10 cellular contexts compared by ENCODE assay signal in the genomic region with DNA sequence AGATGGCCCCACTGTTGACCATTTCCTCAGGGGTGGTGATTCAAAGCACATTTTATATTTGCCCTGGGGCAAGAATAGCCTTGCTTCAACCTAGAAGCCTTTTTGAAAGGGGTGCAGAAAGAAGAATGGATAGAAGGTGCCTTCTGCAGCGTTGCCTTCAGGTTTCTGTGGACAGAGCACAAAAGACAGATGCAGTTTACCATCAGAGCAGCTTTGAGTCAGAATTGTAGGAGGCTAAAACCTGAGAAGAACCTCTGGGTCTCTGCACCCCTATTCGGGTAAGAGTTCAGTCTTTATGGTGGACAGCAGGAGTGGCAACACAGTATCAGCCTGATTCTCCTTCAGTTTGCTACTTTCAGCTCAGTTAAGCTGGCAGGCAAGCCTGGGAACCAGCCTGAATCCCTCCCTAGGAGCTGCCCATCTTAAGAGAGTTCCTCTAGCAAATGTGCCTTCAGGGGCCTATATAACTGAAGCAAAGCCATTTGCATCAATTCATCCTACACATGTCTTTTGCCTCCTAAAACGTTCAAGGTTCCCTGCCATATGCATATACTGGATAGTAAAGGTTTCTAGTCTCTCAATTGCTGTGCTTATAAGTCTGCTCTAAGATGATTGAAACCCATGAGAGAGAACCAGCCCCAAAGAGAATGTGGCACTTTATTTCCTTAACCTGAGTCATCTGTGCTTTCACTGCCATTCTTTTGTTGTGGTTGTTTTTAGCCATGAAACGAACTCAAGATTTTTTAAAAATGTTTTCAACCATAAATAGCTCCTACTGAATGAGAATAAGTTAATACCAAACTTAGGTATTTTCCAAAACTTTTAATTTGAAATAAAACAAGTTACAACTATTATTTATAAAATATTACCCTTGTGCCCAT.
DNase-seq lines count a peak whose midpoint lies in the region; ATAC-seq and TF ChIP-seq lines count a peak whose summit lies in the region.
"Had no signal": no experiment of that assay in that cellular context is flagged by ENCODE, and none has a peak within 500 bp of the region (broad histone marks: within the 10 kb centered on the region; RNA-seq: fewer than 3 reads in every experiment).

No MANE protein-coding gene starts in this region.

- CTCF ChIA-PET in activated naive CD4-positive, alpha-beta T cell treated with anti-CD3 and anti-CD28 coated beads for 36 hours (lab: Charles Lee) = interaction anchor here (0.6 to 1.3 kb wide), 2 partner anchors 36 to 68 kb away, joined by 4 to 5 read pairs; no protein-coding TSS in a partner anchor
- CTCF ChIA-PET in activated CD8-positive, alpha-beta T cell treated with anti-CD3 and anti-CD28 coated beads for 36 hours (lab: Charles Lee) = interaction anchor here (1.3 kb wide), 1 partner anchor 36 kb away, joined by 6 read pairs; no protein-coding TSS in a partner anchor

- POLR2A ChIA-PET in activated CD8-positive, alpha-beta T cell treated with anti-CD3 and anti-CD28 coated beads for 36 hours (lab: Charles Lee) = no interaction called here

- peak; percentile 10 for DNase-seq in activated naive CD4-positive, alpha-beta T cell treated with anti-CD3 and anti-CD28 coated beads for 36 hours
- no peak for DNase-seq in activated naive CD4-positive, alpha-beta T cell treated with Interleukin-2 at 50 U/mL for 16 hours
- no peak for DNase-seq in activated CD8-positive, alpha-beta T cell treated with anti-CD3 and anti-CD28 coated beads for 36 hours
- peak in 1 of 2 donors; percentile 8 for DNase-seq in stimulated activated naive CD8-positive, alpha-beta T cell treated with anti-CD3 and anti-CD28 coated beads, Interleukin-15, amount 100 ng/mL, for 72 hours
- DNase-seq in middle frontal gyrus (ENCODE audit: extremely low spot score, low spot score) (no peak), inferior parietal cortex (ENCODE audit: extremely low spot score) (no peak), NCI-H2029 (lab: John Stamatoyannopoulos, UW) (no peak)
- DNase-seq: WERI-Rb-1 had no signal

- no peak for TF ChIP-seq CTCF in activated CD8-positive, alpha-beta T cell treated with anti-CD3 and anti-CD28 coated beads for 36 hours (IDR thresholded peaks at IDR 0.05)

- H3K27me3 Mint-ChIP-seq in activated naive CD4-positive, alpha-beta T cell treated with anti-CD3 and anti-CD28 coated beads for 36 hours (ENCODE audit: low read depth) = no peaks in the 10 kb centered on the region
- H3K27me3 Mint-ChIP-seq in activated CD8-positive, alpha-beta T cell treated with anti-CD3 and anti-CD28 coated beads for 36 hours = no peaks in the 10 kb centered on the region
- no peaks in the 10 kb centered on the region for H3K27me3 Mint-ChIP-seq in stimulated activated naive CD8-positive, alpha-beta T cell treated with anti-CD3 and anti-CD28 coated beads, Interleukin-15, amount 100 ng/mL, for 72 hours
- H3K27me3 Mint-ChIP-seq: IgD-negative memory B cell had no signal

- H3K27ac Mint-ChIP-seq in activated naive CD4-positive, alpha-beta T cell treated with anti-CD3 and anti-CD28 coated beads for 36 hours = no peak overlapping the region
- H3K27ac Mint-ChIP-seq in activated CD8-positive, alpha-beta T cell treated with anti-CD3 and anti-CD28 coated beads for 36 hours = no peak overlapping the region
- no peak overlapping the region for H3K27ac Mint-ChIP-seq in stimulated activated naive CD8-positive, alpha-beta T cell treated with anti-CD3 and anti-CD28 coated beads, Interleukin-15, amount 100 ng/mL, for 72 hours
- H3K27ac Mint-ChIP-seq: IgD-negative memory B cell had no signal

- H3K9me3 Mint-ChIP-seq in activated naive CD4-positive, alpha-beta T cell treated with anti-CD3 and anti-CD28 coated beads for 36 hours = no peaks in the 10 kb centered on the region
- H3K9me3 Mint-ChIP-seq in activated CD8-positive, alpha-beta T cell treated with anti-CD3 and anti-CD28 coated beads for 36 hours = no peaks in the 10 kb centered on the region
- H3K9me3 Mint-ChIP-seq in stimulated activated naive CD8-positive, alpha-beta T cell treated with anti-CD3 and anti-CD28 coated beads, Interleukin-15, amount 100 ng/mL, for 72 hours = no peaks in the 10 kb centered on the region
- H3K9me3 Mint-ChIP-seq: IgD-negative memory B cell had no signal

- H3K36me3 Mint-ChIP-seq in activated naive CD4-positive, alpha-beta T cell treated with anti-CD3 and anti-CD28 coated beads for 36 hours (ENCODE audit: low read depth) = peaks cover 3% of the 10 kb centered on the region
- H3K36me3 Mint-ChIP-seq in activated CD8-positive, alpha-beta T cell treated with anti-CD3 and anti-CD28 coated beads for 36 hours (ENCODE audit: low read depth) = peaks cover 13% of the 10 kb centered on the region

- ATAC-seq in HG02981 (IDR thresholded peaks at IDR 0.05; ENCODE audit: unreplicated experiment) = peak; percentile 62
- ATAC-seq in activated CD8-positive, alpha-beta T cell treated with anti-CD3 and anti-CD28 coated beads for 36 hours = peak; percentile 89
- ATAC-seq in stimulated activated naive CD8-positive, alpha-beta T cell treated with anti-CD3 and anti-CD28 coated beads, Interleukin-15, amount 100 ng/mL, for 72 hours = peak; percentile 93

- no peak overlapping the region for H3K4me3 Mint-ChIP-seq in activated naive CD4-positive, alpha-beta T cell treated with anti-CD3 and anti-CD28 coated beads for 36 hours
- no peak overlapping the region for H3K4me3 Mint-ChIP-seq in activated CD8-positive, alpha-beta T cell treated with anti-CD3 and anti-CD28 coated beads for 36 hours
- H3K4me3 Mint-ChIP-seq in stimulated activated naive CD8-positive, alpha-beta T cell treated with anti-CD3 and anti-CD28 coated beads, Interleukin-15, amount 100 ng/mL, for 72 hours = peak overlapping the region; percentile 13 to 16
- H3K4me3 Mint-ChIP-seq: IgD-negative memory B cell had no signal

- peaks cover 48% of the 10 kb centered on the region for H3K4me1 Mint-ChIP-seq in activated naive CD4-positive, alpha-beta T cell treated with anti-CD3 and anti-CD28 coated beads for 36 hours (ENCODE audit: low read depth)
- H3K4me1 Mint-ChIP-seq in activated CD8-positive, alpha-beta T cell treated with anti-CD3 and anti-CD28 coated beads for 36 hours (ENCODE audit: low read depth) = peaks cover 56% of the 10 kb centered on the region
- peaks cover 45% of the 10 kb centered on the region for H3K4me1 Mint-ChIP-seq in stimulated activated naive CD8-positive, alpha-beta T cell treated with anti-CD3 and anti-CD28 coated beads, Interleukin-15, amount 100 ng/mL, for 72 hours

- intact Hi-C loops in activated naive CD4-positive, alpha-beta T cell treated with anti-CD3 and anti-CD28 coated beads for 36 hours (cut with micrococcal nuclease) = loop anchor here (1.0 to 2.0 kb wide), 3 partner anchors 35 to 187 kb away; partner anchors contain the start of gene TRIM44
- intact Hi-C loops in activated CD8-positive, alpha-beta T cell treated with anti-CD3 and anti-CD28 coated beads for 36 hours (cut with micrococcal nuclease) = no loop called here

Comparison
In these comparisons a context has a peak if more than half of its experiments do, and no peak if none do; other contexts are left out.
1. H3K4me3 Mint-ChIP-seq: peak in stimulated activated naive CD8-positive, alpha-beta T cell treated with anti-CD3 and anti-CD28 coated beads, Interleukin-15, amount 100 ng/mL, for 72 hours (2 of 2); none in activated naive CD4-positive, alpha-beta T cell treated with anti-CD3 and anti-CD28 coated beads for 36 hours (single experiment) and activated CD8-positive, alpha-beta T cell treated with anti-CD3 and anti-CD28 coated beads for 36 hours (single experiment).
2. Peak in every context shown above with its lines, with median percentiles within 50 percentile points of each other: ATAC-seq.